ENCODE assay signal across 8 cellular contexts in the genomic region with DNA sequence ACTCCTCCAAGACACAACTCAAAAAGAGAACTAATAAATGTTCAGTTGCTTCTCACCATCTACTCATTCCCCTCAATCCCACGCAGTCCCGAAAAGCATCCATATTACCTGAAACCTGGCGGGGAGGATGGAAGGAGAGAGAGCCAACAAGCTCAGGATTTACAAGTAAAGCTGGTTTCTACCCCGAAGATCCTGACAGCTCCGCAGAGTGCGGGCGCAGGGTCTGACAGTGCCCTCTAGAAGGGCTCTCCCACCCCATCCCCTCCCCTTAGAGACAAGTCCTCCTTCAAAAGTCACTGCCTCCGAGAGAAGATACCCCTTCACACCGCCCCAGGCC. TPM values are rescaled to one million over a fixed set of nuclear protein-coding genes. Genes with fewer than 3 reads are reported as not detected.
DNase-seq lines count a peak whose midpoint lies in the region; ATAC-seq and TF ChIP-seq lines count a peak whose summit lies in the region.

No MANE protein-coding gene starts in this region.

- POLR2A ChIA-PET in naive thymus-derived CD4-positive, alpha-beta T cell (lab: Charles Lee): interaction anchor here (1.0 to 3.5 kb wide), 12 partner anchors 10 to 1541 kb away, joined by 3 to 51 read pairs (median 5); a partner anchor contains a TSS

- peak overlapping the region; percentile 100 for H3K4me3 Mint-ChIP-seq in chondrocyte (ENCODE audit: unreplicated experiment)
- peak overlapping the region; percentile 90 to 100 (median 98) for H3K4me3 Mint-ChIP-seq in naive thymus-derived CD4-positive, alpha-beta T cell

- H3K4me1 Mint-ChIP-seq in chondrocyte (ENCODE audit: low read depth): peaks cover 57% of the 10 kb centered on the region
- H3K4me1 Mint-ChIP-seq in naive thymus-derived CD4-positive, alpha-beta T cell: peaks cover 32 to 54% (median 43%) of the 10 kb centered on the region in 7 donors

- CTCF ChIA-PET in naive thymus-derived CD4-positive, alpha-beta T cell (lab: Charles Lee): interaction anchor here (0.6 to 3.4 kb wide), 5 partner anchors 65 to 211 kb away, joined by 3 to 12 read pairs (median 4); a partner anchor contains a TSS

- TF ChIP-seq CTCF in chondrocyte (IDR thresholded peaks at IDR 0.05): no peak
- no peak for TF ChIP-seq CTCF in GM13976 (IDR thresholded peaks at IDR 0.05; ENCODE audit: borderline replicate concordance, control extremely low read depth, extremely low read depth, insufficient read depth, missing control alignments)

- intact Hi-C loops in naive thymus-derived CD4-positive, alpha-beta T cell (cut with micrococcal nuclease): no loop called here

- DNase-seq in ELF-1 (ENCODE audit: low read depth, low spot score) (peak; percentile 52), OCI-M1 (lab: John Stamatoyannopoulos, UW) (peak; percentile 45), chondrocyte (ENCODE audit: low spot score) (no peak), islet precursor cell (no peak), NCI-H526 treated with DMSO at 0.1 percent for 48 hours (lab: John Stamatoyannopoulos, UW) (no peak), NCI-H2171 (lab: John Stamatoyannopoulos, UW) (no peak), GM13976 (ENCODE audit: low spot score) (no peak)
- peak in 3 of 9 donors; percentile 12 to 26 (median 23) for DNase-seq in naive thymus-derived CD4-positive, alpha-beta T cell

- H3K9me3 ChIP-seq in naive thymus-derived CD4-positive, alpha-beta T cell (ENCODE audit: control insufficient read depth in 2 of 3, low read length in 3 of 3): no peaks in the 10 kb centered on the region

- ATAC-seq in naive thymus-derived CD4-positive, alpha-beta T cell: no peak

- H3K27ac ChIP-seq in naive thymus-derived CD4-positive, alpha-beta T cell (ENCODE audit: low read depth, low read length): peak overlapping the region; percentile 98

- H3K27me3 ChIP-seq in naive thymus-derived CD4-positive, alpha-beta T cell (ENCODE audit: control insufficient read depth in 2 of 2, insufficient read depth in 2 of 2, low read length in 2 of 2): no peaks in the 10 kb centered on the region

- no peaks in the 10 kb centered on the region for H3K27me3 Mint-ChIP-seq in chondrocyte (ENCODE audit: low read depth)
- peaks cover 0 to 13% (median 0%) of the 10 kb centered on the region in 5 donors for H3K27me3 Mint-ChIP-seq in naive thymus-derived CD4-positive, alpha-beta T cell

- peak overlapping the region; percentile 100 for H3K27ac Mint-ChIP-seq in chondrocyte (ENCODE audit: unreplicated experiment)
- H3K27ac Mint-ChIP-seq in naive thymus-derived CD4-positive, alpha-beta T cell: peak overlapping the region; percentile 95 to 100 (median 99)

- no peaks in the 10 kb centered on the region for H3K9me3 Mint-ChIP-seq in chondrocyte (ENCODE audit: low read depth)
- no peaks in the 10 kb centered on the region for H3K9me3 Mint-ChIP-seq in naive thymus-derived CD4-positive, alpha-beta T cell

- H3K4me3 ChIP-seq in naive thymus-derived CD4-positive, alpha-beta T cell (ENCODE audit: low read length): peak overlapping the region; percentile 78

- in situ Hi-C loops in GM13976 (cut with MboI; ENCODE audit: low sequenced_read_pairs, unreplicated experiment): no loop called here

- peaks cover 27 to 31% of the 10 kb centered on the region in 2 donors for H3K4me1 ChIP-seq in naive thymus-derived CD4-positive, alpha-beta T cell (ENCODE audit: control insufficient read depth in 2 of 2, insufficient read depth in 2 of 2, low read length in 2 of 2)

- H3K36me3 Mint-ChIP-seq in chondrocyte (ENCODE audit: low read depth): no peaks in the 10 kb centered on the region
- peaks cover 0 to 4% (median 3%) of the 10 kb centered on the region in 5 donors for H3K36me3 Mint-ChIP-seq in naive thymus-derived CD4-positive, alpha-beta T cell

- peaks cover 0 to 8% (median 0%) of the 10 kb centered on the region in 3 experiments for H3K36me3 ChIP-seq in naive thymus-derived CD4-positive, alpha-beta T cell (ENCODE audit: control insufficient read depth in 2 of 3, insufficient read depth in 3 of 3, low read length in 3 of 3)

RNA-seq across cellular contexts. Expression of a gene that starts 0.7 kb away (rescaled TPM):
- total RNA-seq in chondrocyte: 183 to 202 TPM (median 192 TPM) in 3 replicates
- 10 to 100 TPM; 48.8 to 78.6 (median 65.8) TPM for total RNA-seq in naive thymus-derived CD4-positive, alpha-beta T cell
- polyA plus RNA-seq in naive thymus-derived CD4-positive, alpha-beta T cell: 10 to 100 TPM; 53.6 to 61.4 TPM

Comparison
In these comparisons a context has a peak if more than half of its experiments do, and no peak if none do; other contexts are left out.
1. DNase-seq: peak in ELF-1 (single experiment) and OCI-M1 (single experiment); none in chondrocyte (single experiment), islet precursor cell (single experiment), NCI-H526 treated with DMSO at 0.1 percent for 48 hours (single experiment), NCI-H2171 (single experiment) and GM13976 (single experiment).